Comparison of ENCODE assay signal across 9 cellular contexts in genomic region chr5:89342106-89342876, GRCh38.
DNase-seq lines count a peak whose midpoint lies in the region; ATAC-seq lines count a peak whose summit lies in the region.
"Had no signal": no experiment of that assay in that cellular context is flagged by ENCODE, and none has a peak within 500 bp of the region (broad histone marks: within the 10 kb centered on the region; RNA-seq: fewer than 3 reads in every experiment).

No MANE protein-coding gene starts in this region.

- ATAC-seq in HG03025 (IDR thresholded peaks at IDR 0.05; ENCODE audit: low FRiP score, unreplicated experiment) (peak; percentile 34), HG03521 (IDR thresholded peaks at IDR 0.05; ENCODE audit: unreplicated experiment) (no peak)

- DNase-seq in NCI-H2029 (lab: John Stamatoyannopoulos, UW) (peak; percentile 33), NCI-H2029 treated with DMSO at 0.1 percent for 48 hours (lab: John Stamatoyannopoulos, UW) (no peak), amniotic epithelial cell (ENCODE audit: low read depth) (peak; percentile 35), smooth muscle cell of the brain vasculature (ENCODE audit: low read depth, low spot score) (peak; percentile 53), superior temporal gyrus (ENCODE audit: extremely low spot score) (no peak), D341Med (ENCODE audit: low spot score) (no peak)
- DNase-seq: H9 had no signal

Comparison
In these comparisons a context has a peak if more than half of its experiments do, and no peak if none do; other contexts are left out.
1. DNase-seq: peak in NCI-H2029 (single experiment), amniotic epithelial cell (single experiment) and smooth muscle cell of the brain vasculature (single experiment); none in NCI-H2029 treated with DMSO at 0.1 percent for 48 hours (single experiment), superior temporal gyrus (single experiment) and D341Med (single experiment).